In genomic region chr9:137286980-137287383, GRCh38 we compare ENCODE assay signal across 7 cellular contexts. TPM values are rescaled to one million over a fixed set of nuclear protein-coding genes. Genes with fewer than 3 reads are reported as not detected.
A peak's percentile ranks its signal among the peaks of the same experiment; 100 is the strongest.
DNase-seq lines count a peak whose midpoint lies in the region; ATAC-seq and TF ChIP-seq lines count a peak whose summit lies in the region.
"Had no signal": no experiment of that assay in that cellular context is flagged by ENCODE, and none has a peak within 500 bp of the region (broad histone marks: within the 10 kb centered on the region; RNA-seq: fewer than 3 reads in every experiment).

No MANE protein-coding gene starts in this region.

- H3K9me3 Mint-ChIP-seq in WTC11 = peaks cover 3% of the 10 kb centered on the region

- POLR2A ChIA-PET in WTC11 (lab: Charles Lee) = interaction anchor here (0.7 kb wide), 2 partner anchors 42 to 121 kb away, joined by 4 read pairs; no protein-coding TSS in a partner anchor

- H3K27ac Mint-ChIP-seq in WTC11 = no peak overlapping the region

- H3K36me3 ChIP-seq in lower lobe of right lung = peaks cover 5% of the 10 kb centered on the region

- no peaks in the 10 kb centered on the region for H3K27me3 ChIP-seq in lower lobe of right lung (ENCODE audit: low read depth)

- intact Hi-C loops in lower lobe of right lung (cut with DNase I) = no loop called here

- H3K4me1 Mint-ChIP-seq in WTC11 = no peaks in the 10 kb centered on the region

- TF ChIP-seq CTCF in AG10803 (conservative IDR thresholded peaks at IDR 0.05; ENCODE audit: low read length) (peak; percentile 47), WTC11 (IDR thresholded peaks at IDR 0.05) (no peak), lower lobe of right lung (IDR thresholded peaks at IDR 0.05) (peak; percentile 53)

- peaks cover 26% of the 10 kb centered on the region for H3K27me3 Mint-ChIP-seq in WTC11 (ENCODE audit: low read depth)

- no peaks in the 10 kb centered on the region for H3K9me3 ChIP-seq in lower lobe of right lung

- no peak overlapping the region for H3K4me3 ChIP-seq in AG10803 (ENCODE audit: low read length)
- H3K4me3 ChIP-seq in lower lobe of right lung = no peak overlapping the region

- CTCF ChIA-PET in WTC11 (lab: Charles Lee) = interaction anchor here (0.6 to 1.9 kb wide), 50 partner anchors 8 to 265 kb away, joined by 3 to 60 read pairs (median 5); partner anchors contain the start of genes ENTPD8, EXD3, MRPL41 and NOXA1

- no peaks in the 10 kb centered on the region for H3K4me1 ChIP-seq in lower lobe of right lung

- H3K36me3 Mint-ChIP-seq in WTC11 = peaks cover 3% of the 10 kb centered on the region

- H3K4me3 Mint-ChIP-seq in WTC11 = no peak overlapping the region

- H3K27ac ChIP-seq in lower lobe of right lung = no peak overlapping the region

- ATAC-seq in HG03354 (IDR thresholded peaks at IDR 0.05; ENCODE audit: poor library complexity, severe bottlenecking, unreplicated experiment) = peak; percentile 25
- ATAC-seq in WTC11 = peak; percentile 99
- ATAC-seq in lower lobe of right lung = peak; percentile 84 to 90
- no peak for ATAC-seq in GM18873 (IDR thresholded peaks at IDR 0.05; ENCODE audit: low FRiP score, unreplicated experiment)

- DNase-seq in AG10803 (ENCODE audit: low read depth) (peak; percentile 37), WTC11 (ENCODE audit: low spot score) (peak; percentile 75), lower lobe of right lung (peak; percentile 52), activated gamma-delta T cell (lab: John Stamatoyannopoulos, UW) (no peak)

TF ChIP-seq in WTC11, 78 proteins besides CTCF, POLR2A, EP300 and RAD21:
- TF ChIP-seq MAX (CRISPR knock-in tag; IDR thresholded peaks at IDR 0.05) (peak; percentile 62; the same call in 1 of the 2 replicates), ZNF281 (CRISPR knock-in tag; IDR thresholded peaks at IDR 0.05) (no peak), FOXP1 (CRISPR knock-in tag; IDR thresholded peaks at IDR 0.05; ENCODE audit: borderline replicate concordance) (peak; percentile 46; the same call in 1 of the 2 replicates), ZNF317 (CRISPR knock-in tag; IDR thresholded peaks at IDR 0.05; ENCODE audit: borderline replicate concordance, low read depth) (peak; percentile 37; the same call in 1 of the 2 replicates), MYBL2 (CRISPR knock-in tag; IDR thresholded peaks at IDR 0.05) (0 out of 2 replicates have a peak, but pooled peaks have one; percentile 34), NR1H2 (CRISPR knock-in tag; IDR thresholded peaks at IDR 0.05) (no peak)
TF ChIP-seq in WTC11: peak in this region for 4.

RNA-seq across cellular contexts. Expression of gene TOR4A, which starts 9.5 kb away (rescaled TPM):
- total RNA-seq in WTC11 (2021) (7.3 to 11.8 TPM (median 11.3 TPM) in 3 replicates), lower lobe of right lung (27.2 TPM)

RNA-seq across cellular contexts. Expression of gene NRARP, which starts 15.1 kb away (rescaled TPM):
- total RNA-seq in WTC11 (2021) = 46.7 to 52.4 TPM (median 51.5 TPM) in 3 replicates
- 6.5 TPM for total RNA-seq in lower lobe of right lung

RNA-seq across cellular contexts. Expression of gene NELFB, which starts 31.9 kb away (rescaled TPM):
- 93.7 to 95.0 TPM (median 94.7 TPM) in 3 replicates for total RNA-seq in WTC11 (2021)
- 44.7 TPM for total RNA-seq in lower lobe of right lung

RNA-seq across cellular contexts. Expression of gene STPG3, which starts 35.9 kb away (rescaled TPM):
- 0.21 to 0.26 TPM in 2 of 3 replicates, not detected in the other for total RNA-seq in WTC11 (2021)
- total RNA-seq in lower lobe of right lung = 0.38 TPM
- total RNA-seq: pulmonary artery endothelial cell had no signal

RNA-seq across cellular contexts. Expression of gene TUBB4B, which starts 45.9 kb away (rescaled TPM):
- total RNA-seq in WTC11 (2021) = 373 to 376 TPM (median 375 TPM) in 3 replicates
- 208 TPM for total RNA-seq in lower lobe of right lung
